Comparison of ENCODE assay signal across 8 cellular contexts in the genomic region with DNA sequence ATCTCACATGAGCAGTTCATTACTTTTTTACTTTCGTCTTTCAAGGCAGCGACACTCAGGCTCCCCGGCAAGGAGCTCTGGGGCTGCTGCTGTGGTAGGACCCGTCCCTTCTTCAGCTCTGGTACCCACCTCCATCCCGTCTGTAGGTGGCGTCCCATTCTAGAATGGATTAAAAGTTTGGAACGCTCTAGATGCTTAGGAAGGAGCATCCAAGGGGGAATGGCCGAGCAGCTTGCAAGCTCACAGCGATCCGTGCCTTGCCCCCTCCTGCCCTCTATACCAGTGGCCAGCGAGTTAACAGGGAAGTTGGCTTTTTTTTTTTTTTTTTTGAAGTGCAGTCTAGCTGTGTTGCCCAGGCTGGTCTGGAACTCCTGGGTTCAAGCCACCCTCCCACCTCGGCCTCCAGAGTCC. TPM values are rescaled to one million over a fixed set of nuclear protein-coding genes. Genes with fewer than 3 reads are reported as not detected.
DNase-seq lines count a peak whose midpoint lies in the region; ATAC-seq and TF ChIP-seq lines count a peak whose summit lies in the region.

No MANE protein-coding gene starts in this region.

- no peak for DNase-seq in BE2C
- DNase-seq in OCI-M1 (lab: John Stamatoyannopoulos, UW): peak; percentile 71
- peak in 1 of 2 donors; percentile 58 for DNase-seq in fibroblast of lung (ENCODE audit: low read depth in 2 of 2)
- no peak for DNase-seq in EL

- H3K4me3 ChIP-seq in BE2C (ENCODE audit: low read depth, low read length) (no peak overlapping the region), fibroblast of lung (replicated peaks in 1 of 4; ENCODE audit: control extremely low read depth in 1 of 4, insufficient read depth in 1 of 4, low read depth in 3 of 4, low read length in 4 of 4) (no peak overlapping the region), skin epidermis (no peak overlapping the region)

- no peak overlapping the region for H3K27ac ChIP-seq in fibroblast of lung (ENCODE audit: insufficient read depth, low read length)
- H3K27ac ChIP-seq in skin epidermis: peak overlapping the region in 16 of 21 experiments; percentile 0 to 83 (median 44)

- no peaks in the 10 kb centered on the region for H4K20me1 ChIP-seq in fibroblast of lung (ENCODE audit: control insufficient read depth, extremely low read depth, insufficient read depth, low read length)

- peak; percentile 59 for TF ChIP-seq CTCF in BE2C (IDR thresholded peaks at IDR 0.05; ENCODE audit: low read depth, low read length)
- peak; percentile 31 to 49 for TF ChIP-seq CTCF in fibroblast of lung (conservative IDR thresholded peaks at IDR 0.05 in 1 of 2, IDR thresholded peaks at IDR 0.05 in 1 of 2; ENCODE audit: low read depth in 1 of 2, low read length in 2 of 2)

- no peak overlapping the region for H3K4me2 ChIP-seq in fibroblast of lung (ENCODE audit: extremely low read depth, insufficient read depth, low read length)

- ATAC-seq in GM18909 (IDR thresholded peaks at IDR 0.05; ENCODE audit: poor library complexity, unreplicated experiment) (peak; percentile 64), GM18861 (IDR thresholded peaks at IDR 0.05; ENCODE audit: unreplicated experiment) (no peak), GM18858 (IDR thresholded peaks at IDR 0.05; ENCODE audit: unreplicated experiment) (no peak)

- H3K36me3 ChIP-seq in BE2C: no peaks in the 10 kb centered on the region
- H3K36me3 ChIP-seq in fibroblast of lung (ENCODE audit: control insufficient read depth, insufficient read depth, low read length): no peaks in the 10 kb centered on the region

- no peak overlapping the region for H2AFZ ChIP-seq in fibroblast of lung (ENCODE audit: low read length)

- H3K27me3 ChIP-seq in BE2C: no peaks in the 10 kb centered on the region
- no peaks in the 10 kb centered on the region for H3K27me3 ChIP-seq in fibroblast of lung (ENCODE audit: control insufficient read depth, insufficient read depth, low read length)

- no peaks in the 10 kb centered on the region for H3K79me2 ChIP-seq in fibroblast of lung (ENCODE audit: control insufficient read depth, insufficient read depth, low read length)

- no peak overlapping the region for H3K9ac ChIP-seq in fibroblast of lung (ENCODE audit: insufficient read depth, low read length)

- peaks cover 28% of the 10 kb centered on the region for H3K4me1 ChIP-seq in BE2C
- peaks cover 4% of the 10 kb centered on the region for H3K4me1 ChIP-seq in fibroblast of lung (ENCODE audit: control insufficient read depth, extremely low read depth, insufficient read depth, low read length)

- H3K9me3 ChIP-seq in BE2C (no peaks in the 10 kb centered on the region), fibroblast of lung (ENCODE audit: control insufficient read depth, insufficient read depth, low read depth, low read length) (no peaks in the 10 kb centered on the region)

RNA-seq across cellular contexts. Expression of gene TTYH3, which starts 22.8 kb away (rescaled TPM):
- 127 TPM for polyA plus RNA-seq in BE2C (2012; ENCODE audit: insufficient read depth, insufficient read length, low read depth)
- 15.4 and 19.7 TPM in 2 replicates for total RNA-seq in fibroblast of lung
- polyA plus RNA-seq in fibroblast of lung: 17.4 and 24.5 TPM in 2 replicates
- polyA plus RNA-seq in fibroblast of lung (2012): 53.0 and 66.0 TPM in 2 replicates
- polyA minus RNA-seq in fibroblast of lung (ENCODE audit: low replicate concordance): 31.5 and 42.5 TPM in 2 replicates

RNA-seq across cellular contexts. Expression of gene IQCE, which starts 50.2 kb away (rescaled TPM):
- 4.5 TPM for polyA plus RNA-seq in BE2C (2012; ENCODE audit: insufficient read depth, insufficient read length, low read depth)
- 7.7 and 8.3 TPM in 2 replicates for total RNA-seq in fibroblast of lung
- 5.1 and 5.3 TPM in 2 replicates for polyA plus RNA-seq in fibroblast of lung
- 7.4 and 8.1 TPM in 2 replicates for polyA plus RNA-seq in fibroblast of lung (2012)
- 8.1 and 8.6 TPM in 2 replicates for polyA minus RNA-seq in fibroblast of lung (ENCODE audit: low replicate concordance)

RNA-seq across cellular contexts. Expression of gene BRAT1, which starts 53.7 kb away (rescaled TPM):
- polyA plus RNA-seq in BE2C (2012; ENCODE audit: insufficient read depth, insufficient read length, low read depth): 77.4 TPM
- total RNA-seq in fibroblast of lung: 20.1 and 20.3 TPM in 2 replicates
- polyA plus RNA-seq in fibroblast of lung: 4.0 and 5.8 TPM in 2 replicates
- polyA plus RNA-seq in fibroblast of lung (2012): 10.2 and 18.5 TPM in 2 replicates
- polyA minus RNA-seq in fibroblast of lung (ENCODE audit: low replicate concordance): 5.2 and 21.0 TPM in 2 replicates
